ENCODE assay signal across 1 cellular context in the genomic region with DNA sequence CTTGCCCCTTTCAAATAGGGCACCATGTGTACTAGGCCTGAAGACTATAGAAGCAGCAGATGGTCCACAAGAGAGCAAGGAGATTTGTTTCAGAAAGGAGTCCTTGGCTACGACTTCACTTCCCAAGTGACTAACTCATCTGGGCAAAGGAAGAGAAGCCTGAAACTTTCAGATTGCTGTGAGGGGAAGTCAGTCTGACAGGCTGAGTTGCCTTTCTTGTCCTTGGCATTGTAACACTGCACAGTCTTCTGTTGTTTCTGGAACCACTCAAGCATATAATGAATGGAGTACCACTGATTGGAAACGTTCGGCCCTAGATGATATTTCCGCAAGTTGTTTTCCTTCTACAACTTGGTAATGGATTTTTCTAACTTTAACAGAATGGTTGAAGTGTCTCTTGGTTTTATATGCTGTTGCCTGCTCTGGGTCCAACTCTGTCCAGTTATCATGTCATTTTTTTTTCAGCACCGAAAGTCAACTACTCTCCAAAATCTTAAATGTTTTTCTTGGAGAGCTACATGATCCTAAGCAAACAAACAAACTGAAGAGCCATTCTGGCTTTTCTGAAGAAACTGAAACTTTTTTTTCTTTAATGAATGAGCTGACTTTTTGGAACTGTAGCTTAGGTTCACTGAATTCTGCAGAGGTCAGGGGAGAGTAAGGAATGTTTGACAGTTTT.
TF ChIP-seq lines count a peak whose summit lies in the region.

No MANE protein-coding gene starts in this region.

TF ChIP-seq in HEK293, 187 proteins besides CTCF, POLR2A, EP300 and RAD21 (continued from another document):
- TF ChIP-seq, protein P1, sequence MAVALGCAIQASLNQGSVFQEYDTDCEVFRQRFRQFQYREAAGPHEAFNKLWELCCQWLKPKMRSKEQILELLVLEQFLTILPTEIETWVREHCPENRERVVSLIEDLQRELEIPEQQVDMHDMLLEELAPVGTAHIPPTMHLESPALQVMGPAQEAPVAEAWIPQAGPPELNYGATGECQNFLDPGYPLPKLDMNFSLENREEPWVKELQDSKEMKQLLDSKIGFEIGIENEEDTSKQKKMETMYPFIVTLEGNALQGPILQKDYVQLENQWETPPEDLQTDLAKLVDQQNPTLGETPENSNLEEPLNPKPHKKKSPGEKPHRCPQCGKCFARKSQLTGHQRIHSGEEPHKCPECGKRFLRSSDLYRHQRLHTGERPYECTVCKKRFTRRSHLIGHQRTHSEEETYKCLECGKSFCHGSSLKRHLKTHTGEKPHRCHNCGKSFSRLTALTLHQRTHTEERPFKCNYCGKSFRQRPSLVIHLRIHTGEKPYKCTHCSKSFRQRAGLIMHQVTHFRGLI (tag by site-specific recombination; IDR thresholded peaks at IDR 0.05): no peak
- TF ChIP-seq ZNF514 (tag by site-specific recombination; IDR thresholded peaks at IDR 0.05) (no peak), ZNF248 (tag by site-specific recombination; IDR thresholded peaks at IDR 0.05) (no peak), GFI1B (tag by site-specific recombination; IDR thresholded peaks at IDR 0.05) (peak; percentile 48; the same call in 1 of the 2 replicates), ZNF214 (tag by site-specific recombination; IDR thresholded peaks at IDR 0.05; ENCODE audit: borderline replicate concordance) (no peak), ZBTB17 (tag by site-specific recombination; IDR thresholded peaks at IDR 0.05) (peak; percentile 36; the same call in 1 of the 2 replicates), ZNF404 (tag by site-specific recombination; IDR thresholded peaks at IDR 0.05) (no peak), SETDB1 (IDR thresholded peaks at IDR 0.05; ENCODE audit: insufficient read length, low read length) (no peak), HOXA7 (CRISPR knock-in tag; IDR thresholded peaks at IDR 0.05; ENCODE audit: borderline replicate concordance) (no peak), ZNF629 (tag by site-specific recombination; IDR thresholded peaks at IDR 0.05) (0 out of 2 replicates have a peak, but pooled peaks have one; percentile 45), ZNF302 (tag by site-specific recombination; IDR thresholded peaks at IDR 0.05; ENCODE audit: low read depth) (no peak), TRIM28 (IDR thresholded peaks at IDR 0.05; ENCODE audit: borderline replicate concordance, low read length) (no peak; the same call in 1 of the 2 replicates), ZNF426 (tag by site-specific recombination; IDR thresholded peaks at IDR 0.05) (no peak), ZNF341 (tag by site-specific recombination; IDR thresholded peaks at IDR 0.05; ENCODE audit: low read depth) (no peak), ZNF555 (tag by site-specific recombination; conservative IDR thresholded peaks at IDR 0.05) (no peak), ZNF658 (tag by site-specific recombination; IDR thresholded peaks at IDR 0.05) (no peak), ZNF23 (tag by site-specific recombination; IDR thresholded peaks at IDR 0.05; ENCODE audit: borderline replicate concordance) (no peak), ZNF391 (tag by site-specific recombination; IDR thresholded peaks at IDR 0.05; ENCODE audit: borderline replicate concordance, low read depth) (no peak), ZNF561 (tag by site-specific recombination; IDR thresholded peaks at IDR 0.05; ENCODE audit: borderline replicate concordance) (no peak), ZNF292 (tag by site-specific recombination; IDR thresholded peaks at IDR 0.05; ENCODE audit: borderline replicate concordance, low read depth) (no peak), ZNF558 (tag by site-specific recombination; IDR thresholded peaks at IDR 0.05) (no peak)
- TF ChIP-seq, protein P2, sequence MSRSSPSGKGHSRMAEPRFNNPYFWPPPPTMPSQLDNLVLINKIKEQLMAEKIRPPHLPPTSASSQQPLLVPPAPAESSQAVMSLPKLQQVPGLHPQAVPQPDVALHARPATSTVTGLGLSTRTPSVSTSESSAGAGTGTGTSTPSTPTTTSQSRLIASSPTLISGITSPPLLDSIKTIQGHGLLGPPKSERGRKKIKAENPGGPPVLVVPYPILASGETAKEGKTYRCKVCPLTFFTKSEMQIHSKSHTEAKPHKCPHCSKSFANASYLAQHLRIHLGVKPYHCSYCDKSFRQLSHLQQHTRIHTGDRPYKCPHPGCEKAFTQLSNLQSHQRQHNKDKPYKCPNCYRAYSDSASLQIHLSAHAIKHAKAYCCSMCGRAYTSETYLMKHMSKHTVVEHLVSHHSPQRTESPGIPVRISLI (tag by site-specific recombination; IDR thresholded peaks at IDR 0.05): peak; percentile 32; the same call in 1 of the 2 replicates
- TF ChIP-seq, protein P3, sequence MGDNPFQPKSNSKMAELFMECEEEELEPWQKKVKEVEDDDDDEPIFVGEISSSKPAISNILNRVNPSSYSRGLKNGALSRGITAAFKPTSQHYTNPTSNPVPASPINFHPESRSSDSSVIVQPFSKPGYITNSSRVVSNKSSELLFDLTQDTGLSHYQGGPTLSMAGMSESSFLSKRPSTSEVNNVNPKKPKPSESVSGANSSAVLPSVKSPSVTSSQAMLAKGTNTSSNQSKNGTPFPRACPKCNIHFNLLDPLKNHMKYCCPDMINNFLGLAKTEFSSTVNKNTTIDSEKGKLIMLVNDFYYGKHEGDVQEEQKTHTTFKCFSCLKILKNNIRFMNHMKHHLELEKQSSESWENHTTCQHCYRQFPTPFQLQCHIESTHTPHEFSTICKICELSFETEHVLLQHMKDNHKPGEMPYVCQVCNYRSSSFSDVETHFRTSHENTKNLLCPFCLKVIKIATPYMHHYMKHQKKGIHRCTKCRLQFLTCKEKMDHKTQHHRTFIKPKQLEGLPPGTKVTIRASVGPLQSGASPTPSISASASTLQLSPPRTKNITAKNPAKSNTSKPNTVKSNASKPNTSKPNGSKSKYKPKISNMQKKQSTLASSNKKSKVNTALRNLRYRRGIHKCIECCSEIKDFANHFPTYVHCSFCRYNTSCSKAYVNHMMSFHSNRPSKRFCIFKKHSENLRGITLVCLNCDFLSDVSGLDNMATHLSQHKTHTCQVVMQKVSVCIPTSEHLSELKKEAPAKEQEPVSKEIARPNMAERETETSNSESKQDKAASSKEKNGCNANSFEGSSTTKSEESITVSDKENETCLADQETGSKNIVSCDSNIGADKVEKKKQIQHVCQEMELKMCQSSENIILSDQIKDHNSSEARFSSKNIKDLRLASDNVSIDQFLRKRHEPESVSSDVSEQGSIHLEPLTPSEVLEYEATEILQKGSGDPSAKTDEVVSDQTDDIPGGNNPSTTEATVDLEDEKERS (tag by site-specific recombination; IDR thresholded peaks at IDR 0.05): no peak
- TF ChIP-seq, protein P4, sequence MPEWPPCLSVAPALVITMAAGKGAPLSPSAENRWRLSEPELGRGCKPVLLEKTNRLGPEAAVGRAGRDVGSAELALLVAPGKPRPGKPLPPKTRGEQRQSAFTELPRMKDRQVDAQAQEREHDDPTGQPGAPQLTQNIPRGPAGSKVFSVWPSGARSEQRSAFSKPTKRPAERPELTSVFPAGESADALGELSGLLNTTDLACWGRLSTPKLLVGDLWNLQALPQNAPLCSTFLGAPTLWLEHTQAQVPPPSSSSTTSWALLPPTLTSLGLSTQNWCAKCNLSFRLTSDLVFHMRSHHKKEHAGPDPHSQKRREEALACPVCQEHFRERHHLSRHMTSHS (tag by site-specific recombination; IDR thresholded peaks at IDR 0.05): no peak
- TF ChIP-seq, protein P5, sequence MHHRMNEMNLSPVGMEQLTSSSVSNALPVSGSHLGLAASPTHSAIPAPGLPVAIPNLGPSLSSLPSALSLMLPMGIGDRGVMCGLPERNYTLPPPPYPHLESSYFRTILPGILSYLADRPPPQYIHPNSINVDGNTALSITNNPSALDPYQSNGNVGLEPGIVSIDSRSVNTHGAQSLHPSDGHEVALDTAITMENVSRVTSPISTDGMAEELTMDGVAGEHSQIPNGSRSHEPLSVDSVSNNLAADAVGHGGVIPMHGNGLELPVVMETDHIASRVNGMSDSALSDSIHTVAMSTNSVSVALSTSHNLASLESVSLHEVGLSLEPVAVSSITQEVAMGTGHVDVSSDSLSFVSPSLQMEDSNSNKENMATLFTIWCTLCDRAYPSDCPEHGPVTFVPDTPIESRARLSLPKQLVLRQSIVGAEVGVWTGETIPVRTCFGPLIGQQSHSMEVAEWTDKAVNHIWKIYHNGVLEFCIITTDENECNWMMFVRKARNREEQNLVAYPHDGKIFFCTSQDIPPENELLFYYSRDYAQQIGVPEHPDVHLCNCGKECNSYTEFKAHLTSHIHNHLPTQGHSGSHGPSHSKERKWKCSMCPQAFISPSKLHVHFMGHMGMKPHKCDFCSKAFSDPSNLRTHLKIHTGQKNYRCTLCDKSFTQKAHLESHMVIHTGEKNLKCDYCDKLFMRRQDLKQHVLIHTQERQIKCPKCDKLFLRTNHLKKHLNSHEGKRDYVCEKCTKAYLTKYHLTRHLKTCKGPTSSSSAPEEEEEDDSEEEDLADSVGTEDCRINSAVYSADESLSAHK (tag by site-specific recombination; IDR thresholded peaks at IDR 0.05): no peak
- TF ChIP-seq, protein P6, sequence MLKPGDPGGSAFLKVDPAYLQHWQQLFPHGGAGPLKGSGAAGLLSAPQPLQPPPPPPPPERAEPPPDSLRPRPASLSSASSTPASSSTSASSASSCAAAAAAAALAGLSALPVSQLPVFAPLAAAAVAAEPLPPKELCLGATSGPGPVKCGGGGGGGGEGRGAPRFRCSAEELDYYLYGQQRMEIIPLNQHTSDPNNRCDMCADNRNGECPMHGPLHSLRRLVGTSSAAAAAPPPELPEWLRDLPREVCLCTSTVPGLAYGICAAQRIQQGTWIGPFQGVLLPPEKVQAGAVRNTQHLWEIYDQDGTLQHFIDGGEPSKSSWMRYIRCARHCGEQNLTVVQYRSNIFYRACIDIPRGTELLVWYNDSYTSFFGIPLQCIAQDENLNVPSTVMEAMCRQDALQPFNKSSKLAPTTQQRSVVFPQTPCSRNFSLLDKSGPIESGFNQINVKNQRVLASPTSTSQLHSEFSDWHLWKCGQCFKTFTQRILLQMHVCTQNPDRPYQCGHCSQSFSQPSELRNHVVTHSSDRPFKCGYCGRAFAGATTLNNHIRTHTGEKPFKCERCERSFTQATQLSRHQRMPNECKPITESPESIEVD (tag by site-specific recombination; IDR thresholded peaks at IDR 0.05): peak; percentile 81
- TF ChIP-seq, protein P7, sequence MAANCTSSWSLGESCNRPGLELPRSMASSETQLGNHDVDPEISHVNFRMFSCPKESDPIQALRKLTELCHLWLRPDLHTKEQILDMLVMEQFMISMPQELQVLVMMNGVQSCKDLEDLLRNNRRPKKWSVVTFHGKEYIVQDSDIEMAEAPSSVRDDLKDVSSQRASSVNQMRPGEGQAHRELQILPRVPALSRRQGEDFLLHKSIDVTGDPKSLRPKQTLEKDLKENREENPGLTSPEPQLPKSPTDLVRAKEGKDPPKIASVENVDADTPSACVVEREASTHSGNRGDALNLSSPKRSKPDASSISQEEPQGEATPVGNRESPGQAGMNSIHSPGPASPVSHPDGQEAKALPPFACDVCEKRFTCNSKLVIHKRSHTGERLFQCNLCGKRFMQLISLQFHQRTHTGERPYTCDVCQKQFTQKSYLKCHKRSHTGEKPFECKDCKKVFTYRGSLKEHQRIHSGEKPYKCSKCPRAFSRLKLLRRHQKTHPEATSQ (tag by site-specific recombination; IDR thresholded peaks at IDR 0.05): no peak
